In genomic region chr7:404782-405488, GRCh38 we compare ENCODE assay signal across 24 cellular contexts.
"Had no signal": no experiment of that assay in that cellular context is flagged by ENCODE, and none has a peak within 500 bp of the region (broad histone marks: within the 10 kb centered on the region; RNA-seq: fewer than 3 reads in every experiment).

No MANE protein-coding gene starts in this region.

- H3K9me3 Mint-ChIP-seq: central memory CD8-positive, alpha-beta T cell had no signal

- H3K27ac ChIP-seq: ascending aorta, brain microvascular endothelial cell, dorsolateral prefrontal cortex, epithelial cell of prostate, gastroesophageal sphincter, ovary, psoas muscle, suprapubic skin, tibial nerve, uterus had no signal

- H3K4me3 Mint-ChIP-seq: activated B cell treated with CpG ODN at 0.5 μM for 24 hours; activated CD4-positive, alpha-beta T cell treated with anti-CD3 and anti-CD28 coated beads for 36 hours; central memory CD8-positive, alpha-beta T cell; naive thymus-derived CD4-positive, alpha-beta T cell; stimulated activated naive CD8-positive, alpha-beta T cell treated with anti-CD3 and anti-CD28 coated beads, Interleukin-15, amount 100 ng/mL, for 72 hours; T-helper 17 cell had no signal

- H3K27ac Mint-ChIP-seq: activated B cell treated with CpG ODN at 0.5 μM for 24 hours; activated CD4-positive, alpha-beta T cell treated with anti-CD3 and anti-CD28 coated beads for 36 hours; activated naive CD4-positive, alpha-beta T cell treated with anti-CD3 and anti-CD28 coated beads, Interleukin-2, amount 50 U/mL, for 72 hours; naive thymus-derived CD4-positive, alpha-beta T cell; stimulated activated naive CD8-positive, alpha-beta T cell treated with anti-CD3 and anti-CD28 coated beads, Interleukin-15, amount 100 ng/mL, for 72 hours; T-helper 17 cell had no signal

- H3K9me3 ChIP-seq: ascending aorta, ovary, psoas muscle, suprapubic skin, uterus had no signal

- H3K27me3 Mint-ChIP-seq: activated CD4-positive, alpha-beta T cell treated with anti-CD3 and anti-CD28 coated beads for 36 hours; stimulated activated naive CD8-positive, alpha-beta T cell treated with anti-CD3 and anti-CD28 coated beads, Interleukin-15, amount 100 ng/mL, for 72 hours had no signal

- H3K4me3 ChIP-seq: ascending aorta, dorsolateral prefrontal cortex, gastroesophageal sphincter, lung, ovary, psoas muscle, skin epidermis, suprapubic skin, tibial nerve, uterus had no signal

- H3K36me3 ChIP-seq: ascending aorta, brain microvascular endothelial cell, gastroesophageal sphincter, ovary, suprapubic skin, tibial nerve, uterus had no signal

- H3K27me3 ChIP-seq: ascending aorta, ovary, uterus had no signal

- DNase-seq: activated B cell treated with CpG ODN at 0.5 μM for 24 hours; activated CD4-positive, alpha-beta T cell treated with anti-CD3 and anti-CD28 coated beads, Interleukin-2, amount 50 U/mL, for 4 hours; activated T-cell treated with anti-CD3 and anti-CD28 coated beads for 4 hours; brain microvascular endothelial cell; naive thymus-derived CD4-positive, alpha-beta T cell; stimulated activated CD4-positive, alpha-beta T cell treated with anti-CD3 and anti-CD28 coated beads, Interleukin-1b, Interleukin-23, amount 100 ng/mL, for 48 hours; stimulated activated naive CD8-positive, alpha-beta T cell treated with anti-CD3 and anti-CD28 coated beads, Interleukin-15, amount 100 ng/mL, for 72 hours; SW 1271 had no signal

- ATAC-seq: activated CD4-positive, alpha-beta T cell treated with anti-CD3 and anti-CD28 coated beads for 36 hours; activated naive CD4-positive, alpha-beta T cell treated with anti-CD3 and anti-CD28 coated beads, Interleukin-2, amount 50 U/mL, for 72 hours; gastroesophageal sphincter; left lobe of liver; naive thymus-derived CD4-positive, alpha-beta T cell; psoas muscle; stimulated activated naive CD8-positive, alpha-beta T cell treated with anti-CD3 and anti-CD28 coated beads, Interleukin-15, amount 100 ng/mL, for 72 hours; T-helper 17 cell had no signal

- H3K4me1 Mint-ChIP-seq: activated B cell treated with CpG ODN at 0.5 μM for 24 hours; activated CD4-positive, alpha-beta T cell treated with anti-CD3 and anti-CD28 coated beads for 36 hours; central memory CD8-positive, alpha-beta T cell; T-helper 17 cell had no signal

- H3K4me1 ChIP-seq: ascending aorta, gastroesophageal sphincter, psoas muscle, suprapubic skin, tibial nerve, uterus had no signal
